Comparison of ENCODE assay signal across 10 cellular contexts in genomic region chr11:65435330-65435931, GRCh38. TPM values are rescaled to one million over a fixed set of nuclear protein-coding genes. Genes with fewer than 3 reads are reported as not detected.
DNase-seq lines count a peak whose midpoint lies in the region; ATAC-seq and TF ChIP-seq lines count a peak whose summit lies in the region.
"Had no signal": no experiment of that assay in that cellular context is flagged by ENCODE, and none has a peak within 500 bp of the region (broad histone marks: within the 10 kb centered on the region; RNA-seq: fewer than 3 reads in every experiment).

No MANE protein-coding gene starts in this region.

- CTCF ChIA-PET in OCI-LY7 (lab: Charles Lee; ENCODE audit: unreplicated experiment) = no interaction called here

- TF ChIP-seq CTCF in OCI-LY7 (conservative IDR thresholded peaks at IDR 0.05; ENCODE audit: low read length) = peak; percentile 8; the same call in 1 of the 2 replicates
- TF ChIP-seq CTCF in testis (IDR thresholded peaks at IDR 0.05) = no peak
- no peak for TF ChIP-seq CTCF in GM20000 (IDR thresholded peaks at IDR 0.05; ENCODE audit: extremely low read depth, missing control alignments)
- no peak for TF ChIP-seq CTCF in foreskin keratinocyte (conservative IDR thresholded peaks at IDR 0.05)
- TF ChIP-seq CTCF in progenitor cell of endocrine pancreas (IDR thresholded peaks at IDR 0.05; ENCODE audit: unreplicated experiment) = no peak

- H3K4me1 Mint-ChIP-seq in progenitor cell of endocrine pancreas (ENCODE audit: low read depth) = peaks cover 3% of the 10 kb centered on the region

- intact Hi-C loops in OCI-LY7 (cut with micrococcal nuclease; ENCODE audit: unreplicated experiment) (no loop called here), testis (cut with DNase I; ENCODE audit: low total_unique reads) (no loop called here)

- H3K79me2 ChIP-seq in OCI-LY7 (ENCODE audit: insufficient read depth, low read depth, low read length) = peaks cover 58% of the 10 kb centered on the region

- no peaks in the 10 kb centered on the region for H3K9me3 Mint-ChIP-seq in progenitor cell of endocrine pancreas (ENCODE audit: low read depth)
- H3K9me3 Mint-ChIP-seq: dendritic cell treated with granulocyte-macrophage colony-stimulating factor and Interleukin-4, amounts not matched to agents 40 ng/mL and 50 ng/mL, for 4 days had no signal

- H3K4me3 ChIP-seq in OCI-LY7 (ENCODE audit: low read depth, low read length, poor library complexity, severe bottlenecking) (peak overlapping the region; percentile 44), testis (no peak overlapping the region)

- H3K27ac ChIP-seq in OCI-LY7 (ENCODE audit: low read depth, low read length, poor library complexity, severe bottlenecking) (peak overlapping the region; percentile 64), layer of hippocampus (ENCODE audit: low read depth, low read length) (peak overlapping the region; percentile 25), testis (peak overlapping the region in 1 of 2 donors; percentile 27), foreskin keratinocyte (no peak overlapping the region)

- POLR2A ChIA-PET in OCI-LY7 (lab: Charles Lee) = no interaction called here

- WGBS in testis, 2 donors = 70 to 90% methylated on average over 9 of the region's 9 CpGs

- H3K4me3 Mint-ChIP-seq in progenitor cell of endocrine pancreas (ENCODE audit: low read depth) = no peak overlapping the region
- H3K4me3 Mint-ChIP-seq: dendritic cell treated with granulocyte-macrophage colony-stimulating factor and Interleukin-4, amounts not matched to agents 40 ng/mL and 50 ng/mL, for 4 days had no signal

- peaks cover 85% of the 10 kb centered on the region for H3K4me1 ChIP-seq in OCI-LY7 (ENCODE audit: insufficient read depth, low read length, poor library complexity, severe bottlenecking)
- peaks cover 20% of the 10 kb centered on the region for H3K4me1 ChIP-seq in testis
- H3K4me1 ChIP-seq in foreskin keratinocyte = no peaks in the 10 kb centered on the region

- DNase-seq in OCI-LY7 (ENCODE audit: low spot score) (no peak), astrocyte of the hippocampus (ENCODE audit: low read depth, low spot score) (peak; percentile 32), testis (peak; percentile 18), GM20000 (ENCODE audit: low spot score) (no peak), foreskin keratinocyte (no peak), progenitor cell of endocrine pancreas (ENCODE audit: low spot score, unreplicated experiment) (no peak)
- DNase-seq: midbrain, NCI-H1105 treated with DMSO at 0.1 percent for 48 hours had no signal

- no peak overlapping the region for H2AFZ ChIP-seq in OCI-LY7 (ENCODE audit: low read length)

- H3K36me3 ChIP-seq in OCI-LY7 (ENCODE audit: insufficient read depth, low read length) (peaks cover 30% of the 10 kb centered on the region), testis (ENCODE audit: low read depth, missing control alignments) (no peaks in the 10 kb centered on the region)

- H3K27me3 ChIP-seq in layer of hippocampus (ENCODE audit: control insufficient read depth, insufficient read depth, low read length) (no peaks in the 10 kb centered on the region), testis (no peaks in the 10 kb centered on the region), foreskin keratinocyte (no peaks in the 10 kb centered on the region)

- H3K27ac Mint-ChIP-seq in progenitor cell of endocrine pancreas = no peak overlapping the region
- H3K27ac Mint-ChIP-seq: dendritic cell treated with granulocyte-macrophage colony-stimulating factor and Interleukin-4, amounts not matched to agents 40 ng/mL and 50 ng/mL, for 4 days had no signal

- H4K20me1 ChIP-seq in OCI-LY7 (ENCODE audit: insufficient read depth, low read length) = no peaks in the 10 kb centered on the region

- no peak for ATAC-seq in foreskin keratinocyte

- H3K27me3 Mint-ChIP-seq in progenitor cell of endocrine pancreas = no peaks in the 10 kb centered on the region
- H3K27me3 Mint-ChIP-seq: dendritic cell treated with granulocyte-macrophage colony-stimulating factor and Interleukin-4, amounts not matched to agents 40 ng/mL and 50 ng/mL, for 4 days had no signal

- peak overlapping the region; percentile 91 for H3K4me2 ChIP-seq in OCI-LY7 (ENCODE audit: low read length)

- H3K36me3 Mint-ChIP-seq in progenitor cell of endocrine pancreas (ENCODE audit: insufficient read depth) = peaks cover 6% of the 10 kb centered on the region

- TF ChIP-seq POLR2A in testis (IDR thresholded peaks at IDR 0.05) = no peak

- no peaks in the 10 kb centered on the region for H3K9me2 ChIP-seq in OCI-LY7 (ENCODE audit: insufficient read depth, low read length)

- BruUV-seq in OCI-LY7 (replicated peaks; lab: Mats Ljungman, UMichigan) = no TSS peak

- H3K9me3 ChIP-seq in OCI-LY7 (ENCODE audit: low read length) = no peaks in the 10 kb centered on the region
- no peaks in the 10 kb centered on the region for H3K9me3 ChIP-seq in testis

RNA-seq across cellular contexts. Expression of gene NEAT1, which starts 12.8 kb away (rescaled TPM):
- total RNA-seq in OCI-LY7 (2014; rRNA removed; shearing (Covaris generic)) = 30.1 and 52.2 TPM in 2 replicates
- total RNA-seq in OCI-LY7 (2022) (390 and 440 TPM in 2 replicates), testis (100 to 1,000 TPM; 230 to 243 TPM), foreskin keratinocyte (66.8 and 83.1 TPM in 2 replicates), progenitor cell of endocrine pancreas (78.8 and 99.9 TPM in 2 replicates)
- polyA plus RNA-seq in testis (ENCODE audit: insufficient read depth, low read depth, low replicate concordance) (189 TPM), foreskin keratinocyte (100 and 119 TPM in 2 replicates)

RNA-seq across cellular contexts. Expression of gene FRMD8, which starts 49.0 kb away (rescaled TPM):
- 36.7 and 55.8 TPM in 2 replicates for total RNA-seq in OCI-LY7 (2014; rRNA removed; shearing (Covaris generic))
- total RNA-seq in OCI-LY7 (2022) = 31.5 and 37.6 TPM in 2 replicates
- total RNA-seq in testis = 100 to 1,000 TPM in 1 of 2 donors, 10 to 100 TPM in 1; 92.5 to 118 TPM
- polyA plus RNA-seq in testis (ENCODE audit: insufficient read depth, low read depth, low replicate concordance) = 31.4 TPM
- 26.3 and 29.7 TPM in 2 replicates for total RNA-seq in foreskin keratinocyte
- polyA plus RNA-seq in foreskin keratinocyte = 16.0 and 17.0 TPM in 2 replicates
- 27.3 and 27.5 TPM in 2 replicates for total RNA-seq in progenitor cell of endocrine pancreas

RNA-seq across cellular contexts. Expression of gene SLC25A45, which starts 53.0 kb away (rescaled TPM):
- 5.9 and 7.0 TPM in 2 replicates for total RNA-seq in OCI-LY7 (2014; rRNA removed; shearing (Covaris generic))
- 20.7 and 24.0 TPM in 2 replicates for total RNA-seq in OCI-LY7 (2022)
- total RNA-seq in testis = 10 to 100 TPM; 10.1 to 10.6 TPM
- polyA plus RNA-seq in testis (ENCODE audit: insufficient read depth, low read depth, low replicate concordance) = 8.0 TPM
- 0.25 and 0.58 TPM in 2 replicates for total RNA-seq in foreskin keratinocyte
- polyA plus RNA-seq in foreskin keratinocyte = 0.16 and 0.17 TPM in 2 replicates
- 4.0 and 5.3 TPM in 2 replicates for total RNA-seq in progenitor cell of endocrine pancreas

Comparison
In these comparisons a context has a peak if more than half of its experiments do, and no peak if none do; other contexts are left out.
1. DNase-seq: peak in astrocyte of the hippocampus (single experiment) and testis (single experiment); none in OCI-LY7 (single experiment), GM20000 (single experiment), foreskin keratinocyte (0 of 2) and progenitor cell of endocrine pancreas (single experiment).